Comparison of ENCODE assay signal across 9 cellular contexts in genomic region chr2:174013310-174013751, GRCh38. TPM values are rescaled to one million over a fixed set of nuclear protein-coding genes. Genes with fewer than 3 reads are reported as not detected.
DNase-seq lines count a peak whose midpoint lies in the region; ATAC-seq and TF ChIP-seq lines count a peak whose summit lies in the region.
"Had no signal": no experiment of that assay in that cellular context is flagged by ENCODE, and none has a peak within 500 bp of the region (broad histone marks: within the 10 kb centered on the region; RNA-seq: fewer than 3 reads in every experiment).

No MANE protein-coding gene starts in this region.

- POLR2A ChIA-PET in AG04450 (lab: Yijun Ruan, JAX) = interaction anchor here (0.6 kb wide), 1 partner anchor 8 kb away, joined by 9 read pairs; no protein-coding TSS in a partner anchor

- no peaks in the 10 kb centered on the region for H3K36me3 ChIP-seq in OCI-LY3 (replicated peaks; ENCODE audit: low read depth, low read length)

- H3K27ac Mint-ChIP-seq in nephron = peak overlapping the region; percentile 89 to 96 (median 95)

- H3K4me2 ChIP-seq in OCI-LY3 (ENCODE audit: low read length) = peak overlapping the region; percentile 25
- H3K4me2 ChIP-seq: KMS-11 had no signal

- peaks cover 8% of the 10 kb centered on the region; the same call in 1 of the 2 replicates for H3K9me3 ChIP-seq in AG04450 (ENCODE audit: control insufficient read depth, insufficient read depth, low read length)
- no peaks in the 10 kb centered on the region for H3K9me3 ChIP-seq in OCI-LY3 (ENCODE audit: insufficient read depth, low read length)

- no peaks in the 10 kb centered on the region for H3K27me3 ChIP-seq in AG04450 (ENCODE audit: control insufficient read depth, insufficient read depth, low read length)
- 0 out of 2 replicates have a peak, but pooled peaks cover 3% of the 10 kb centered on the region for H3K27me3 ChIP-seq in OCI-LY3 (ENCODE audit: low read depth, low read length)

- H4K20me1 ChIP-seq in OCI-LY3 (ENCODE audit: insufficient read depth, low read length) = no peaks in the 10 kb centered on the region

- no peak for DNase-seq in AG04450 (ENCODE audit: low read depth, low spot score)
- DNase-seq in fibroblast of pulmonary artery (ENCODE audit: low read depth) = peak; percentile 47
- DNase-seq in stimulated activated CD4-positive, alpha-beta T cell treated with anti-CD3 and anti-CD28 coated beads, Interleukin-1b, Interleukin-23, amount 100 ng/mL, for 48 hours = no peak
- no peak for DNase-seq in CD1c-positive myeloid dendritic cell (ENCODE audit: extremely low spot score)
- no peak for DNase-seq in HT-29 (ENCODE audit: low spot score)

- no peaks in the 10 kb centered on the region for H3K9me3 Mint-ChIP-seq in nephron

- H3K4me1 ChIP-seq in OCI-LY3 (ENCODE audit: low read length) = no peaks in the 10 kb centered on the region

- no peak overlapping the region for H3K9ac ChIP-seq in OCI-LY3 (ENCODE audit: low read length)
- H3K9ac ChIP-seq: KMS-11 had no signal

- no peaks in the 10 kb centered on the region for H3K36me3 Mint-ChIP-seq in nephron (ENCODE audit: low read depth)

- no peaks in the 10 kb centered on the region for H3K27me3 Mint-ChIP-seq in nephron (ENCODE audit: low read depth)

- peaks cover 35% of the 10 kb centered on the region for H3K4me1 Mint-ChIP-seq in nephron

- peak overlapping the region; percentile 52 for H3K27ac ChIP-seq in AG04450 (ENCODE audit: low read depth, low read length)
- H3K27ac ChIP-seq in OCI-LY3 (ENCODE audit: low read length) = no peak overlapping the region
- H3K27ac ChIP-seq: KMS-11 had no signal

- 0 out of 2 replicates have a peak overlapping the region, but pooled peaks have one; percentile 15 for H2AFZ ChIP-seq in OCI-LY3 (ENCODE audit: low read depth, low read length)

- peak overlapping the region; percentile 68 to 83 (median 79) for H3K4me3 Mint-ChIP-seq in nephron

- CTCF ChIA-PET in AG04450 (lab: Charles Lee) = interaction anchor here (0.8 to 1.0 kb wide), 2 partner anchors 11 to 52 kb away, joined by 3 read pairs; no protein-coding TSS in a partner anchor

- peak overlapping the region; percentile 53 for H3K4me3 ChIP-seq in AG04450 (ENCODE audit: low read depth, low read length)
- H3K4me3 ChIP-seq in OCI-LY3 (ENCODE audit: low read length) = peak overlapping the region; percentile 39; the same call in 1 of the 2 replicates
- H3K4me3 ChIP-seq in fibroblast of pulmonary artery (replicated peaks; ENCODE audit: low read depth, low read length) = peak overlapping the region; percentile 45

- no peak for ATAC-seq in GM21825 (IDR thresholded peaks at IDR 0.05; ENCODE audit: unreplicated experiment)

- H3K79me2 ChIP-seq in OCI-LY3 (ENCODE audit: low read length) = no peaks in the 10 kb centered on the region

- no peak for TF ChIP-seq CTCF in AG04450 (IDR thresholded peaks at IDR 0.05; ENCODE audit: low read depth, low read length)
- TF ChIP-seq CTCF in OCI-LY3 (IDR thresholded peaks at IDR 0.05; ENCODE audit: low read depth, low read length) = no peak
- TF ChIP-seq CTCF in fibroblast of pulmonary artery (IDR thresholded peaks at IDR 0.05; ENCODE audit: low read length, missing control alignments) = no peak
- TF ChIP-seq CTCF in nephron (IDR thresholded peaks at IDR 0.05; ENCODE audit: unreplicated experiment in 3 of 3) = no peak

RNA-seq across cellular contexts. Expression of gene SP3, which starts 48.2 kb away (rescaled TPM):
- 60.6 and 71.8 TPM in 2 replicates for polyA plus RNA-seq in AG04450 (2011; rRNA removed)
- 57.8 and 95.0 TPM in 2 replicates for polyA minus RNA-seq in AG04450 (2011; rRNA and poly(A)+ RNA removed)
- 102 and 104 TPM in 2 replicates for total RNA-seq in HT-29 (2014; rRNA removed; shearing (Covaris generic))
